In the genomic region with DNA sequence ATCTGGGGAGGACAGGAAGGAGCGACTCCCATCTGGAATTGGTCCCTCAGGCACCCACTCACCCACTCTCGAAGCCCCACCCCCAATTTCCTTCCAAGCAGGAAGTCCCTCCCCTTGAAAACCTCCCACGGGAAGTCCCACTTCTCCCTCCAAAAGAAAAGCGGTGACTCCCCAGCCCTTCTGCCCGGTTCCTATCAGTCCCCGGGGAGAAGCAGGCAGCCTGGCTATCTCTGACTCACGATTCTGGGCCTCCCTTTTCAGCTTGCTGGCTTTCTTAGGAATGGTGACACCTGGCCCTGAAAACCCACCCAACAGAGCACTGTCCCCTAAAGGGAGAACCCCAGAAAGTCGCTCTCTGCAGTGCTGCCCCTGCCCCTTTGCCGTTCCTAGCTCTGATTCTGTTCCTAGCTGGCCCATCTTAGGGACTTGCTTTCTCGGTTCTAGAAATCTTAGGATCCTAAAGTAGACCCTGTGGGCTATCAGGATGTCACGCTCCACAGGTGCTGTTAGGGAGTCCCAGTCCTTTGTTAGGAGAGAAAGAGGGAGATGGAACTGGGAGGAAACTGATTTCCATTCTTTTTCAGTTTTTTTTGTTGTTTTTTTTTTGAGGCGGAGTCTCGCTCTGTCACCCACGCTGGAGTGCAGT, we compare ENCODE assay signal across 11 cellular contexts. TPM values are rescaled to one million over a fixed set of nuclear protein-coding genes. Genes with fewer than 3 reads are reported as not detected.
DNase-seq lines count a peak whose midpoint lies in the region; ATAC-seq and TF ChIP-seq lines count a peak whose summit lies in the region.
"Had no signal": no experiment of that assay in that cellular context is flagged by ENCODE, and none has a peak within 500 bp of the region (broad histone marks: within the 10 kb centered on the region; RNA-seq: fewer than 3 reads in every experiment).

No MANE protein-coding gene starts in this region.

- H3K9ac ChIP-seq in Loucy (ENCODE audit: low read depth, low read length, poor library complexity, severe bottlenecking) (peak overlapping the region; percentile 44), neural progenitor cell (no peak overlapping the region), MM.1S (ENCODE audit: low read length) (no peak overlapping the region)

- H3K79me2 ChIP-seq in Loucy (ENCODE audit: insufficient read depth, low read length): peaks cover 51% of the 10 kb centered on the region
- H3K79me2 ChIP-seq in neural progenitor cell (ENCODE audit: low read depth): peaks cover 6% of the 10 kb centered on the region
- peaks cover 29% of the 10 kb centered on the region for H3K79me2 ChIP-seq in MM.1S (ENCODE audit: low read length)

- H3K4me1 ChIP-seq in CD4-positive, CD25-positive, alpha-beta regulatory T cell (ENCODE audit: control insufficient read depth, insufficient read depth, low read length, poor library complexity, severe bottlenecking): peaks cover 61% of the 10 kb centered on the region
- H3K4me1 ChIP-seq in Loucy (ENCODE audit: insufficient read depth, low read length, poor library complexity, severe bottlenecking) (peaks cover 40% of the 10 kb centered on the region), neural progenitor cell (peaks cover 16% of the 10 kb centered on the region), MM.1S (ENCODE audit: low read length) (0 out of 2 replicates have a peak, but pooled peaks cover 5% of the 10 kb centered on the region)
- peaks cover 49% of the 10 kb centered on the region for H3K4me1 ChIP-seq in effector memory CD4-positive, alpha-beta T cell (ENCODE audit: control insufficient read depth, insufficient read depth, low read length, poor library complexity, severe bottlenecking)

- peaks cover 32% of the 10 kb centered on the region for H3K36me3 ChIP-seq in CD4-positive, CD25-positive, alpha-beta regulatory T cell (ENCODE audit: control insufficient read depth, insufficient read depth, low read length)
- peaks cover 14% of the 10 kb centered on the region; the same call in 1 of the 2 replicates for H3K36me3 ChIP-seq in Loucy (ENCODE audit: insufficient read depth, low read length)
- peaks cover 40% of the 10 kb centered on the region for H3K36me3 ChIP-seq in effector memory CD4-positive, alpha-beta T cell (ENCODE audit: control insufficient read depth, insufficient read depth, low read length)
- no peaks in the 10 kb centered on the region for H3K36me3 ChIP-seq in neural progenitor cell
- H3K36me3 ChIP-seq in MM.1S (replicated peaks; ENCODE audit: insufficient read depth, low read length): no peaks in the 10 kb centered on the region

- H3K4me2 ChIP-seq in Loucy (ENCODE audit: low read depth, low read length, poor library complexity, severe bottlenecking) (peak overlapping the region; percentile 59), neural progenitor cell (no peak overlapping the region), MM.1S (ENCODE audit: low read depth, low read length) (no peak overlapping the region)

- H3K9me2 ChIP-seq in Loucy (replicated peaks; ENCODE audit: low read depth, low read length): no peaks in the 10 kb centered on the region
- H3K9me2 ChIP-seq in MM.1S (replicated peaks; ENCODE audit: insufficient read depth, low read length): no peaks in the 10 kb centered on the region

- H4K20me1 ChIP-seq in Loucy (ENCODE audit: insufficient read depth, low read length, poor library complexity, severe bottlenecking) (peaks cover 73% of the 10 kb centered on the region), neural progenitor cell (ENCODE audit: low read depth) (peaks cover 9% of the 10 kb centered on the region), MM.1S (ENCODE audit: insufficient read depth, low read length) (no peaks in the 10 kb centered on the region)

- no peak for ATAC-seq in CD4-positive, CD25-positive, alpha-beta regulatory T cell (ENCODE audit: low read depth in 2 of 2)

- H3K36me3 Mint-ChIP-seq in CD4-positive, CD25-positive, alpha-beta regulatory T cell: peaks cover 15% of the 10 kb centered on the region
- no peaks in the 10 kb centered on the region for H3K36me3 Mint-ChIP-seq in neural progenitor cell
- H3K36me3 Mint-ChIP-seq in osteocyte (ENCODE audit: unreplicated experiment): peaks cover 6% of the 10 kb centered on the region

- H3K27ac Mint-ChIP-seq in CD4-positive, CD25-positive, alpha-beta regulatory T cell: peak overlapping the region in 2 of 3 donors; percentile 69 to 76
- H3K27ac Mint-ChIP-seq in neural progenitor cell (peak overlapping the region; percentile 47), osteocyte (ENCODE audit: unreplicated experiment) (no peak overlapping the region)

- H3K27ac ChIP-seq in CD4-positive, CD25-positive, alpha-beta regulatory T cell (ENCODE audit: insufficient read depth, low read length, poor library complexity, severe bottlenecking): peak overlapping the region; percentile 57
- peak overlapping the region; percentile 58 for H3K27ac ChIP-seq in effector memory CD4-positive, alpha-beta T cell (ENCODE audit: insufficient read depth, low read length, poor library complexity, severe bottlenecking)
- H3K27ac ChIP-seq in neural progenitor cell: no peak overlapping the region
- H3K27ac ChIP-seq in MM.1S (ENCODE audit: low read length): no peak overlapping the region
- H3K27ac ChIP-seq: epithelial cell of prostate, HL-60 had no signal

- H2AFZ ChIP-seq in Loucy (ENCODE audit: low read length) (no peak overlapping the region), neural progenitor cell (replicated peaks) (no peak overlapping the region), MM.1S (ENCODE audit: low read length) (no peak overlapping the region)

- peak overlapping the region; percentile 15 to 60 (median 38) for H3K4me3 Mint-ChIP-seq in CD4-positive, CD25-positive, alpha-beta regulatory T cell
- no peak overlapping the region for H3K4me3 Mint-ChIP-seq in neural progenitor cell
- no peak overlapping the region for H3K4me3 Mint-ChIP-seq in osteocyte (ENCODE audit: unreplicated experiment)

- H3K9me3 ChIP-seq in CD4-positive, CD25-positive, alpha-beta regulatory T cell (ENCODE audit: control insufficient read depth in 2 of 2, low read length in 2 of 2): no peaks in the 10 kb centered on the region
- H3K9me3 ChIP-seq in Loucy (ENCODE audit: insufficient read depth, low read depth, low read length) (no peaks in the 10 kb centered on the region), neural progenitor cell (ENCODE audit: low read depth) (no peaks in the 10 kb centered on the region), MM.1S (replicated peaks; ENCODE audit: insufficient read depth, low read length) (no peaks in the 10 kb centered on the region)
- no peaks in the 10 kb centered on the region for H3K9me3 ChIP-seq in effector memory CD4-positive, alpha-beta T cell (ENCODE audit: control insufficient read depth, low read length)

- H3K9me3 Mint-ChIP-seq in CD4-positive, CD25-positive, alpha-beta regulatory T cell: peaks cover 0 to 1% (median 0%) of the 10 kb centered on the region in 7 donors
- H3K9me3 Mint-ChIP-seq in neural progenitor cell (no peaks in the 10 kb centered on the region), osteocyte (ENCODE audit: unreplicated experiment) (no peaks in the 10 kb centered on the region)

- H3K27me3 ChIP-seq in CD4-positive, CD25-positive, alpha-beta regulatory T cell (ENCODE audit: control insufficient read depth, insufficient read depth, low read length): no peaks in the 10 kb centered on the region
- H3K27me3 ChIP-seq in Loucy (ENCODE audit: insufficient read depth, low read length, poor library complexity, severe bottlenecking) (no peaks in the 10 kb centered on the region), neural progenitor cell (no peaks in the 10 kb centered on the region), MM.1S (replicated peaks; ENCODE audit: insufficient read depth, low read length) (no peaks in the 10 kb centered on the region)
- H3K27me3 ChIP-seq in effector memory CD4-positive, alpha-beta T cell (replicated peaks; ENCODE audit: control insufficient read depth, insufficient read depth, low read length, poor library complexity, severe bottlenecking): no peaks in the 10 kb centered on the region

- no peak for DNase-seq in CD4-positive, CD25-positive, alpha-beta regulatory T cell
- no peak for DNase-seq in effector memory CD4-positive, alpha-beta T cell
- DNase-seq in neural progenitor cell (ENCODE audit: low spot score) (no peak), midbrain (lab: John Stamatoyannopoulos, UW) (no peak), osteocyte (ENCODE audit: extremely low spot score, unreplicated experiment) (no peak), MM.1S (no peak), NOMO-1 (lab: John Stamatoyannopoulos, UW; ENCODE audit: unreplicated experiment in 2 of 2) (no peak)
- DNase-seq: SW 1271 had no signal

- H3K4me3 ChIP-seq in CD4-positive, CD25-positive, alpha-beta regulatory T cell (ENCODE audit: low read depth, low read length): no peak overlapping the region
- H3K4me3 ChIP-seq in Loucy (ENCODE audit: low read length, poor library complexity, severe bottlenecking) (peak overlapping the region; percentile 41), neural progenitor cell (no peak overlapping the region), MM.1S (ENCODE audit: low read length) (no peak overlapping the region)
- no peak overlapping the region for H3K4me3 ChIP-seq in effector memory CD4-positive, alpha-beta T cell (ENCODE audit: insufficient read depth, low read depth, low read length, poor library complexity, severe bottlenecking)

- no peaks in the 10 kb centered on the region for H3K27me3 Mint-ChIP-seq in CD4-positive, CD25-positive, alpha-beta regulatory T cell
- H3K27me3 Mint-ChIP-seq in neural progenitor cell (ENCODE audit: insufficient read depth, low read depth) (peaks cover 4% of the 10 kb centered on the region), osteocyte (ENCODE audit: unreplicated experiment) (no peaks in the 10 kb centered on the region)

- peaks cover 0 to 65% (median 30%) of the 10 kb centered on the region in 4 donors for H3K4me1 Mint-ChIP-seq in CD4-positive, CD25-positive, alpha-beta regulatory T cell
- H3K4me1 Mint-ChIP-seq in neural progenitor cell (peaks cover 29% of the 10 kb centered on the region), osteocyte (ENCODE audit: unreplicated experiment) (peaks cover 26% of the 10 kb centered on the region)

- H3F3A ChIP-seq in Loucy (ENCODE audit: low read depth) (no peaks in the 10 kb centered on the region), neural progenitor cell (ENCODE audit: low read depth) (no peaks in the 10 kb centered on the region), MM.1S (ENCODE audit: insufficient read depth, low read length) (no peaks in the 10 kb centered on the region; the same call in 1 of the 2 replicates)

- TF ChIP-seq CTCF in Loucy (conservative IDR thresholded peaks at IDR 0.05; ENCODE audit: low read length) (no peak), neural progenitor cell (IDR thresholded peaks at IDR 0.05) (no peak), osteocyte (IDR thresholded peaks at IDR 0.05) (no peak), MM.1S (IDR thresholded peaks at IDR 0.05; ENCODE audit: low read length) (no peak)

RNA-seq across cellular contexts. Expression of a gene that starts 6.0 kb away (rescaled TPM):
- 113 TPM for total RNA-seq in CD4-positive, CD25-positive, alpha-beta regulatory T cell
- polyA plus RNA-seq in CD4-positive, CD25-positive, alpha-beta regulatory T cell: 10 to 100 TPM; 22.2 to 35.8 (median 33.4) TPM
- total RNA-seq in neural progenitor cell (ENCODE audit: low replicate concordance): 11.0 and 17.6 TPM in 2 replicates
- total RNA-seq in osteocyte: 46.8 and 46.9 TPM in 2 replicates

RNA-seq across cellular contexts. Expression of a gene that starts 8.9 kb away (rescaled TPM):
- 3.7 TPM for total RNA-seq in CD4-positive, CD25-positive, alpha-beta regulatory T cell
- under 1 TPM in 2 of 4 donors, not detected in 2; 0.32 TPM for polyA plus RNA-seq in CD4-positive, CD25-positive, alpha-beta regulatory T cell
- total RNA-seq in neural progenitor cell (ENCODE audit: low replicate concordance) (0.71 TPM in 1 of 2 replicates, not detected in the other), osteocyte (0.46 TPM in 1 of 2 replicates, not detected in the other)

RNA-seq across cellular contexts. Expression of a gene that starts 10.8 kb away (rescaled TPM):
- total RNA-seq in CD4-positive, CD25-positive, alpha-beta regulatory T cell: 0.89 TPM
- polyA plus RNA-seq in CD4-positive, CD25-positive, alpha-beta regulatory T cell: not detected
- total RNA-seq in neural progenitor cell (ENCODE audit: low replicate concordance) (1.2 and 6.7 TPM in 2 replicates), osteocyte (0.89 and 0.99 TPM in 2 replicates)

RNA-seq across cellular contexts. Expression of a gene that starts 36.7 kb away (rescaled TPM):
- total RNA-seq in CD4-positive, CD25-positive, alpha-beta regulatory T cell: 52.8 TPM
- 10 to 100 TPM; 42.3 to 72.2 (median 49.4) TPM for polyA plus RNA-seq in CD4-positive, CD25-positive, alpha-beta regulatory T cell
- total RNA-seq in neural progenitor cell (ENCODE audit: low replicate concordance): 7.3 and 33.0 TPM in 2 replicates
- total RNA-seq in osteocyte: 22.8 and 32.1 TPM in 2 replicates

RNA-seq across cellular contexts. Expression of a gene that starts 43.3 kb away (rescaled TPM):
- total RNA-seq in CD4-positive, CD25-positive, alpha-beta regulatory T cell: 73.1 TPM
- polyA plus RNA-seq in CD4-positive, CD25-positive, alpha-beta regulatory T cell: 10 to 100 TPM; 10.2 to 15.9 (median 13.5) TPM
- 16.4 and 42.6 TPM in 2 replicates for total RNA-seq in neural progenitor cell (ENCODE audit: low replicate concordance)
- 50.0 and 50.1 TPM in 2 replicates for total RNA-seq in osteocyte

Comparison
In these comparisons a context has a peak if more than half of its experiments do, and no peak if none do; other contexts are left out.
1. H3K27ac ChIP-seq: peak in CD4-positive, CD25-positive, alpha-beta regulatory T cell (single experiment) and effector memory CD4-positive, alpha-beta T cell (single experiment); none in neural progenitor cell (single experiment) and MM.1S (single experiment).
2. H3K4me3 Mint-ChIP-seq: peak in CD4-positive, CD25-positive, alpha-beta regulatory T cell (4 of 4); none in neural progenitor cell (single experiment) and osteocyte (single experiment).